Comparison of ENCODE assay signal across 8 cellular contexts in the genomic region with DNA sequence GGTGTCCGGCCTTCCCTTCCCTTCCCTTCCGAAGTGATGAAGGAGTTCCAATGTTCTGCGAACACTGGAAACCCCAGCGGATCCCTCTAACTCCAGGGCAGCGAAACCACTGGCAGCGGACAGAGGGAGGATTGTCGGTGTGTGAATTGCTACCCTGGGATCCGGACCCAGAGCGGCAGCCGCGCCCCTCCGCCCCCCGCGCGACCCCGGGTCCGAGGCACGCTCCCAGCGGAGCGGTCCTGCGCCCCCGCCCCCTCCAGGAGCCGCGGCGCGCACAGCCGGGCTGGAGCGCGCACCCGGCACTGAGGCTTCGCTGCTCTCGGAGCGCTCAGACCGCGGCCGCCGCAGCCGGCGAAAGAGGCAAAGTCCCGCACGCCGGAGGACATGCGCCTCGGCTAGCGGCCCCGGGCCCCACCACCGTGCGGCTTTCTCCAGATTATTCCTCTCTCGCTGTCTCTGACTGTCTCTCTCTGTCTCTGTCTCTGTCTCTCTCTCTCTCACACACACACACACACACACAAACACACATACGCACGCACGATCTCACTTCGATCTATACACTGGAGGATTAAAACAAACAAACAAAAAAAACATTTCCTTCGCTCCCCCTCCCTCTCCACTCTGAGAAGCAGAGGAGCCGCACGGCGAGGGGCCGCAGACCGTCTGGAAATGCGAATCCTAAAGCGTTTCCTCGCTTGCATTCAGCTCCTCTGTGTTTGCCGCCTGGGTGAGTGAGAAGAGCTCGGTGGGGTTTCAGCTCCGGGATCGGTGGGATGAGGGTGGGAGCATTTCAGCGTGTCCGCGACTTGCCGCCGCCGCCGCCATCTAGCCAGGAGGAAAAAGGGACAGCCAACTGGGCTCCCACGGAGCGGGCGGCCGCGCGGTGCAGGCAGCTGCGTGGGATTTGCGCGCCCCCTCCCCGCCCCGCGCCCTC. TPM values are rescaled to one million over a fixed set of nuclear protein-coding genes. Genes with fewer than 3 reads are reported as not detected.
DNase-seq lines count a peak whose midpoint lies in the region; ATAC-seq and TF ChIP-seq lines count a peak whose summit lies in the region.

PTPRZ1 (plus strand) TSS at position 331 of the 934 bp plus-strand sequence; CDS start at position 670, 339 bp downstream.

- no peak within 1 kb of the TSS for H2AFZ ChIP-seq in Karpas-422 (ENCODE audit: low read length)

- H3K9me3 ChIP-seq in RWPE2 (ENCODE audit: severe bottlenecking) (no peaks in the 10 kb centered on the region), Karpas-422 (ENCODE audit: low read length) (peaks cover 2% of the 10 kb centered on the region; the same call in 1 of the 2 replicates)

- peak; percentile 2 for DNase-seq in stimulated activated CD4-positive, alpha-beta T cell treated with anti-CD3 and anti-CD28 coated beads, Interleukin-15, amount 100 ng/mL, for 24 hours
- no peak for DNase-seq in stimulated activated CD4-positive, alpha-beta T cell treated with anti-CD3 and anti-CD28 coated beads, Interleukin-2, amount 100 ng/mL, for 24 hours
- DNase-seq in RWPE2 (ENCODE audit: low spot score), result peak; percentile 42
- peak; percentile 12 for DNase-seq in fibroblast of gingiva (ENCODE audit: low read depth)
- peak; percentile 12 for DNase-seq in myocyte (ENCODE audit: low read depth)
- no peak for DNase-seq in Karpas-422
- no peak for DNase-seq in DMS153 treated with DMSO at 0.1 percent for 48 hours (lab: John Stamatoyannopoulos, UW; ENCODE audit: unreplicated experiment)

- no peaks in the 10 kb centered on the region for H3K27me3 ChIP-seq in RWPE2 (ENCODE audit: insufficient read depth, poor library complexity, severe bottlenecking)
- H3K27me3 ChIP-seq in Karpas-422 (ENCODE audit: low read length), result no peaks in the 10 kb centered on the region

- H3K27ac ChIP-seq in RWPE2 (ENCODE audit: poor library complexity, severe bottlenecking), result no peak within 1 kb of the TSS
- no peak within 1 kb of the TSS for H3K27ac ChIP-seq in Karpas-422 (ENCODE audit: low read length)

- peak; percentile 79 for ATAC-seq in RWPE2 (ENCODE audit: low read depth)
- no peak for ATAC-seq in HG03039 (IDR thresholded peaks at IDR 0.05; ENCODE audit: unreplicated experiment)

- H3K36me3 ChIP-seq in RWPE2 (ENCODE audit: low read depth) (no peaks in the 10 kb centered on the region), Karpas-422 (ENCODE audit: insufficient read depth, low read length) (no peaks in the 10 kb centered on the region)

- H3K9ac ChIP-seq in Karpas-422 (ENCODE audit: low read length), result no peak within 1 kb of the TSS

- no peaks in the 10 kb centered on the region for H3K79me2 ChIP-seq in Karpas-422 (ENCODE audit: low read length)

- H3K4me1 ChIP-seq in RWPE2 (ENCODE audit: insufficient read depth, poor library complexity, severe bottlenecking) (peaks cover 3% of the 10 kb centered on the region), Karpas-422 (ENCODE audit: low read length) (no peaks in the 10 kb centered on the region)

- TF ChIP-seq CTCF in RWPE2 (IDR thresholded peaks at IDR 0.05; ENCODE audit: poor library complexity, severe bottlenecking), result no peak

- H3K4me2 ChIP-seq in Karpas-422 (ENCODE audit: low read depth, low read length, poor library complexity, severe bottlenecking), result no peak within 1 kb of the TSS

- H3K4me3 ChIP-seq in RWPE2 (ENCODE audit: severe bottlenecking) (peak within 1 kb of the TSS; percentile 45), Karpas-422 (ENCODE audit: low read length) (no peak within 1 kb of the TSS)

- no peaks in the 10 kb centered on the region for H4K20me1 ChIP-seq in Karpas-422 (ENCODE audit: insufficient read depth, low read depth, low read length)

- no peaks in the 10 kb centered on the region for H3K9me2 ChIP-seq in Karpas-422 (replicated peaks; ENCODE audit: insufficient read depth, low read length)

RNA-seq across cellular contexts. Expression of gene PTPRZ1, which starts in this region (rescaled TPM):
- total RNA-seq in myocyte, result not detected in 2 replicates
- polyA plus RNA-seq in myocyte (2012), result not detected
- total RNA-seq in Karpas-422 (2014; rRNA removed; shearing (Covaris generic); ENCODE audit: low replicate concordance), result not detected in 2 replicates

Comparison
In these comparisons a context has a peak if more than half of its experiments do, and no peak if none do; other contexts are left out.
1. DNase-seq: peak in stimulated activated CD4-positive, alpha-beta T cell treated with anti-CD3 and anti-CD28 coated beads, Interleukin-15, amount 100 ng/mL, for 24 hours (single experiment), RWPE2 (single experiment) and fibroblast of gingiva (single experiment); none in stimulated activated CD4-positive, alpha-beta T cell treated with anti-CD3 and anti-CD28 coated beads, Interleukin-2, amount 100 ng/mL, for 24 hours (0 of 2), Karpas-422 (single experiment) and DMS153 treated with DMSO at 0.1 percent for 48 hours (single experiment).
2. Peak in DNase-seq in myocyte; RNA of the gene not detected or under 1 TPM.